Comparison of ENCODE assay signal across 15 cellular contexts in genomic region chr2:114113527-114113926, GRCh38.
DNase-seq lines count a peak whose midpoint lies in the region; ATAC-seq and TF ChIP-seq lines count a peak whose summit lies in the region.
"Had no signal": no experiment of that assay in that cellular context is flagged by ENCODE, and none has a peak within 500 bp of the region (broad histone marks: within the 10 kb centered on the region; RNA-seq: fewer than 3 reads in every experiment).

No MANE protein-coding gene starts in this region.

- H2AFZ ChIP-seq in GM23338 = peak overlapping the region; percentile 52; the same call in 1 of the 2 replicates

- TF ChIP-seq POLR2A in breast epithelium (IDR thresholded peaks at IDR 0.05) = no peak

- no peaks in the 10 kb centered on the region for H4K20me1 ChIP-seq in GM23338 (replicated peaks; ENCODE audit: insufficient read depth)
- H4K20me1 ChIP-seq: BLaER1 had no signal

- POLR2A ChIA-PET in WTC11 (lab: Charles Lee) = no interaction called here

- H3K4me1 ChIP-seq in GM23338 (ENCODE audit: insufficient read depth) (0 out of 2 replicates have a peak, but pooled peaks cover 11% of the 10 kb centered on the region), breast epithelium (no peaks in the 10 kb centered on the region)
- H3K4me1 ChIP-seq: BLaER1 had no signal

- no peak overlapping the region for H3K4me3 Mint-ChIP-seq in GM23338
- H3K4me3 Mint-ChIP-seq in WTC11 = no peak overlapping the region
- H3K4me3 Mint-ChIP-seq: CD14-positive monocyte; CD4-positive, alpha-beta memory T cell; HFFc6 had no signal

- H3K36me3 ChIP-seq in GM23338 (ENCODE audit: insufficient read depth) (no peaks in the 10 kb centered on the region), breast epithelium (no peaks in the 10 kb centered on the region)
- H3K36me3 ChIP-seq: BLaER1 had no signal

- peaks cover 23% of the 10 kb centered on the region for H3K9me3 Mint-ChIP-seq in GM23338
- peaks cover 66% of the 10 kb centered on the region for H3K9me3 Mint-ChIP-seq in WTC11
- H3K9me3 Mint-ChIP-seq: HFFc6 had no signal

- DNase-seq in GM23338 (ENCODE audit: low spot score) (peak; percentile 19), WTC11 (ENCODE audit: low spot score) (peak; percentile 12), iPS-NIHi11 (ENCODE audit: low spot score) (peak; percentile 16), retina (peak; percentile 34), breast epithelium (ENCODE audit: low spot score in 2 of 2) (no peak)
- DNase-seq: 8988T; CD4-positive, alpha-beta memory T cell; DMS79; GDM1; HFFc6 had no signal

- CTCF ChIA-PET in WTC11 (lab: Charles Lee) = no interaction called here

- H3K36me3 Mint-ChIP-seq in GM23338 (ENCODE audit: low read depth) = no peaks in the 10 kb centered on the region; the same call in 2 of the 3 replicates
- peaks cover 9% of the 10 kb centered on the region for H3K36me3 Mint-ChIP-seq in WTC11
- H3K36me3 Mint-ChIP-seq: CD14-positive monocyte; CD4-positive, alpha-beta memory T cell had no signal

- ATAC-seq in GM23338 (peak; percentile 92), WTC11 (peak; percentile 77), esophagus mucosa (no peak), GM21447 (IDR thresholded peaks at IDR 0.05; ENCODE audit: unreplicated experiment) (no peak)
- ATAC-seq: HCT116 had no signal

- H3K27me3 Mint-ChIP-seq in GM23338 (ENCODE audit: insufficient read depth, low read depth, poor library complexity) (peaks cover 3% of the 10 kb centered on the region), WTC11 (ENCODE audit: low read depth) (peaks cover 2% of the 10 kb centered on the region)

- no peaks in the 10 kb centered on the region for H3K79me2 ChIP-seq in GM23338 (replicated peaks; ENCODE audit: insufficient read depth)

- H3K4me1 Mint-ChIP-seq in GM23338 (peaks cover 30% of the 10 kb centered on the region), WTC11 (peaks cover 23% of the 10 kb centered on the region)
- H3K4me1 Mint-ChIP-seq: CD14-positive monocyte; CD4-positive, alpha-beta memory T cell had no signal

- H3K9me3 ChIP-seq in breast epithelium = no peaks in the 10 kb centered on the region
- H3K9me3 ChIP-seq: BLaER1 had no signal

- H3K9me2 ChIP-seq in GM23338 (ENCODE audit: insufficient read depth) = peaks cover 5% of the 10 kb centered on the region; the same call in 1 of the 2 replicates

- H3F3A ChIP-seq in GM23338 (replicated peaks; ENCODE audit: low read depth) = no peaks in the 10 kb centered on the region

- TF ChIP-seq CTCF in GM23338 (conservative IDR thresholded peaks at IDR 0.05; ENCODE audit: low read depth in 2 of 2) (no peak), WTC11 (IDR thresholded peaks at IDR 0.05) (no peak), breast epithelium (IDR thresholded peaks at IDR 0.05) (no peak)

- H3K4me3 ChIP-seq in GM23338 (no peak overlapping the region), breast epithelium (no peak overlapping the region)
- H3K4me3 ChIP-seq: BLaER1 had no signal

- H3K27ac ChIP-seq in GM23338 (ENCODE audit: low read depth) = no peak overlapping the region
- no peak overlapping the region for H3K27ac ChIP-seq in breast epithelium
- H3K27ac ChIP-seq: BLaER1 had no signal

- H3K27me3 ChIP-seq in GM23338 (ENCODE audit: insufficient read depth) = no peaks in the 10 kb centered on the region
- H3K27me3 ChIP-seq in breast epithelium = no peaks in the 10 kb centered on the region
- H3K27me3 ChIP-seq: BLaER1 had no signal

- H3K27ac Mint-ChIP-seq in GM23338 = no peak overlapping the region
- peak overlapping the region; percentile 53; the same call in 1 of the 2 replicates for H3K27ac Mint-ChIP-seq in WTC11
- H3K27ac Mint-ChIP-seq: CD14-positive monocyte; CD4-positive, alpha-beta memory T cell; HFFc6 had no signal

- intact Hi-C loops in breast epithelium (cut with DNase I; ENCODE audit: low total_unique reads) = no loop called here

- no peak overlapping the region for H3K4me2 ChIP-seq in GM23338
- H3K4me2 ChIP-seq: BLaER1 had no signal

TF ChIP-seq in GM23338, 12 proteins besides CTCF, POLR2A, EP300 and RAD21 (continues in another document):
- TF ChIP-seq, protein P1, sequence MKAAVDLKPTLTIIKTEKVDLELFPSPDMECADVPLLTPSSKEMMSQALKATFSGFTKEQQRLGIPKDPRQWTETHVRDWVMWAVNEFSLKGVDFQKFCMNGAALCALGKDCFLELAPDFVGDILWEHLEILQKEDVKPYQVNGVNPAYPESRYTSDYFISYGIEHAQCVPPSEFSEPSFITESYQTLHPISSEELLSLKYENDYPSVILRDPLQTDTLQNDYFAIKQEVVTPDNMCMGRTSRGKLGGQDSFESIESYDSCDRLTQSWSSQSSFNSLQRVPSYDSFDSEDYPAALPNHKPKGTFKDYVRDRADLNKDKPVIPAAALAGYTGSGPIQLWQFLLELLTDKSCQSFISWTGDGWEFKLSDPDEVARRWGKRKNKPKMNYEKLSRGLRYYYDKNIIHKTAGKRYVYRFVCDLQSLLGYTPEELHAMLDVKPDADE (IDR thresholded peaks at IDR 0.05) = no peak

TF ChIP-seq in WTC11, 78 proteins besides CTCF, POLR2A, EP300 and RAD21:
- TF ChIP-seq ZNF396 (CRISPR knock-in tag; IDR thresholded peaks at IDR 0.05; ENCODE audit: borderline replicate concordance) (no peak), MXD4 (CRISPR knock-in tag; IDR thresholded peaks at IDR 0.05; ENCODE audit: borderline replicate concordance) (no peak), CREB1 (CRISPR knock-in tag; IDR thresholded peaks at IDR 0.05) (no peak), MYBL2 (CRISPR knock-in tag; IDR thresholded peaks at IDR 0.05) (no peak), EMX1 (CRISPR knock-in tag; IDR thresholded peaks at IDR 0.05) (no peak), ETV6 (CRISPR knock-in tag; IDR thresholded peaks at IDR 0.05) (no peak), ZMAT4 (CRISPR knock-in tag; IDR thresholded peaks at IDR 0.05) (no peak), ZNF317 (CRISPR knock-in tag; IDR thresholded peaks at IDR 0.05; ENCODE audit: borderline replicate concordance, low read depth) (no peak), NR2C2 (CRISPR knock-in tag; IDR thresholded peaks at IDR 0.05) (no peak), NR3C1 (CRISPR knock-in tag; conservative IDR thresholded peaks at IDR 0.05; ENCODE audit: low read depth) (no peak), ZNF232 (CRISPR knock-in tag; IDR thresholded peaks at IDR 0.05) (no peak), NR1H2 (CRISPR knock-in tag; IDR thresholded peaks at IDR 0.05) (no peak)
- TF ChIP-seq, protein P2, sequence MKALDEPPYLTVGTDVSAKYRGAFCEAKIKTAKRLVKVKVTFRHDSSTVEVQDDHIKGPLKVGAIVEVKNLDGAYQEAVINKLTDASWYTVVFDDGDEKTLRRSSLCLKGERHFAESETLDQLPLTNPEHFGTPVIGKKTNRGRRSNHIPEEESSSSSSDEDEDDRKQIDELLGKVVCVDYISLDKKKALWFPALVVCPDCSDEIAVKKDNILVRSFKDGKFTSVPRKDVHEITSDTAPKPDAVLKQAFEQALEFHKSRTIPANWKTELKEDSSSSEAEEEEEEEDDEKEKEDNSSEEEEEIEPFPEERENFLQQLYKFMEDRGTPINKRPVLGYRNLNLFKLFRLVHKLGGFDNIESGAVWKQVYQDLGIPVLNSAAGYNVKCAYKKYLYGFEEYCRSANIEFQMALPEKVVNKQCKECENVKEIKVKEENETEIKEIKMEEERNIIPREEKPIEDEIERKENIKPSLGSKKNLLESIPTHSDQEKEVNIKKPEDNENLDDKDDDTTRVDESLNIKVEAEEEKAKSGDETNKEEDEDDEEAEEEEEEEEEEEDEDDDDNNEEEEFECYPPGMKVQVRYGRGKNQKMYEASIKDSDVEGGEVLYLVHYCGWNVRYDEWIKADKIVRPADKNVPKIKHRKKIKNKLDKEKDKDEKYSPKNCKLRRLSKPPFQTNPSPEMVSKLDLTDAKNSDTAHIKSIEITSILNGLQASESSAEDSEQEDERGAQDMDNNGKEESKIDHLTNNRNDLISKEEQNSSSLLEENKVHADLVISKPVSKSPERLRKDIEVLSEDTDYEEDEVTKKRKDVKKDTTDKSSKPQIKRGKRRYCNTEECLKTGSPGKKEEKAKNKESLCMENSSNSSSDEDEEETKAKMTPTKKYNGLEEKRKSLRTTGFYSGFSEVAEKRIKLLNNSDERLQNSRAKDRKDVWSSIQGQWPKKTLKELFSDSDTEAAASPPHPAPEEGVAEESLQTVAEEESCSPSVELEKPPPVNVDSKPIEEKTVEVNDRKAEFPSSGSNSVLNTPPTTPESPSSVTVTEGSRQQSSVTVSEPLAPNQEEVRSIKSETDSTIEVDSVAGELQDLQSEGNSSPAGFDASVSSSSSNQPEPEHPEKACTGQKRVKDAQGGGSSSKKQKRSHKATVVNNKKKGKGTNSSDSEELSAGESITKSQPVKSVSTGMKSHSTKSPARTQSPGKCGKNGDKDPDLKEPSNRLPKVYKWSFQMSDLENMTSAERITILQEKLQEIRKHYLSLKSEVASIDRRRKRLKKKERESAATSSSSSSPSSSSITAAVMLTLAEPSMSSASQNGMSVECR (CRISPR knock-in tag; IDR thresholded peaks at IDR 0.05; ENCODE audit: borderline replicate concordance) = no peak

Comparison
In these comparisons a context has a peak if more than half of its experiments do, and no peak if none do; other contexts are left out.
1. ATAC-seq: peak in GM23338 (single experiment) and WTC11 (single experiment); none in esophagus mucosa (single experiment) and GM21447 (single experiment).
2. DNase-seq: peak in GM23338 (single experiment), WTC11 (single experiment), iPS-NIHi11 (single experiment) and retina (single experiment); none in breast epithelium (0 of 2).